In genomic region chr3:104987859-104988258, GRCh38 we compare ENCODE assay signal across 17 cellular contexts.
DNase-seq lines count a peak whose midpoint lies in the region; ATAC-seq and TF ChIP-seq lines count a peak whose summit lies in the region.
"Had no signal": no experiment of that assay in that cellular context is flagged by ENCODE, and none has a peak within 500 bp of the region (broad histone marks: within the 10 kb centered on the region; RNA-seq: fewer than 3 reads in every experiment).

No MANE protein-coding gene starts in this region.

- no TSS peak for BruUV-seq in HCT116 (replicated peaks; lab: Mats Ljungman, UMichigan)

- H2AFZ ChIP-seq in HCT116 (ENCODE audit: low read depth, low read length, poor library complexity, severe bottlenecking), result no peak overlapping the region
- H2AFZ ChIP-seq in hepatocyte, result no peak overlapping the region

- intact Hi-C loops in HCT116 (cut with micrococcal nuclease), result loop anchor here (10.0 kb wide), 1 partner anchor 377 kb away; the partner anchor contains the start of gene ALCAM

- peak; percentile 8 for DNase-seq in EH (ENCODE audit: low read depth)
- no peak for DNase-seq in HCT116 (ENCODE audit: low read depth, low spot score)
- no peak for DNase-seq in hepatocyte (ENCODE audit: low spot score)
- DNase-seq in SIG-M5 treated with dmso at 0.1 percent for 504 hours (lab: John Stamatoyannopoulos, UW; ENCODE audit: unreplicated experiment), result no peak
- DNase-seq in SHP77 treated with DMSO at 0.1 percent for 48 hours (lab: John Stamatoyannopoulos, UW), result no peak
- DNase-seq: activated CD4-positive, alpha-beta T cell treated with anti-CD3 and anti-CD28 coated beads, Interleukin-2, amount 10 ng/mL, durations not matched to agents 7 days and 5 days; activated naive CD8-positive, alpha-beta T cell treated with anti-CD3 and anti-CD28 coated beads for 36 hours; CD8-positive, alpha-beta T cell; colonic mucosa; GOT3; nephron progenitor cell; stimulated activated naive CD4-positive, alpha-beta T cell; T-helper 1 cell had no signal

- H3K27me3 ChIP-seq in HCT116 (ENCODE audit: insufficient read depth, low read length) (no peaks in the 10 kb centered on the region), hepatocyte (no peaks in the 10 kb centered on the region)
- H3K27me3 ChIP-seq: colonic mucosa had no signal

- TF ChIP-seq POLR2A in HCT116 (IDR thresholded peaks at IDR 0.05; ENCODE audit: borderline replicate concordance, extremely low read depth, insufficient read depth, insufficient read length), result no peak

- TF ChIP-seq CTCF in HCT116 (IDR thresholded peaks at IDR 0.05 in 2 of 3, conservative IDR thresholded peaks at IDR 0.05 in 1 of 3; ENCODE audit: borderline replicate concordance in 1 of 3, insufficient read depth in 1 of 3, low read depth in 2 of 3, low read length in 2 of 3) (peak in 2 of 3 experiments; percentile 3 to 39; a peak in 2 of 6 replicates), VCaP (conservative IDR thresholded peaks at IDR 0.05) (0 out of 2 replicates have a peak, but pooled peaks have one; percentile 23), hepatocyte (IDR thresholded peaks at IDR 0.05; ENCODE audit: poor library complexity) (peak; percentile 18)

- no peaks in the 10 kb centered on the region for H3K4me1 ChIP-seq in HCT116 (ENCODE audit: control insufficient read depth in 1 of 2, insufficient read depth in 2 of 2, low read length in 2 of 2)
- no peaks in the 10 kb centered on the region for H3K4me1 ChIP-seq in hepatocyte (ENCODE audit: insufficient read depth)
- H3K4me1 ChIP-seq: colonic mucosa had no signal

- no peak overlapping the region for H3K4me2 ChIP-seq in HCT116 (ENCODE audit: low read length)
- no peak overlapping the region for H3K4me2 ChIP-seq in hepatocyte

- H4K20me1 ChIP-seq in HCT116 (ENCODE audit: insufficient read depth) (no peaks in the 10 kb centered on the region), hepatocyte (ENCODE audit: insufficient read depth, poor library complexity, severe bottlenecking) (no peaks in the 10 kb centered on the region)

- RAD21 ChIA-PET in HCT116 (lab: Charles Lee; ENCODE audit: low non-redundant PET in 1 of 2, low total read pairs in 2 of 2, uncharacterized antibody in 2 of 2, unreplicated experiment in 2 of 2), result no interaction called here

- TF ChIP-seq RAD21 in HCT116 (IDR thresholded peaks at IDR 0.05; ENCODE audit: low read depth), result no peak

- 73% methylated on average over 2 of the region's 2 CpGs for WGBS in hepatocyte (ENCODE audit: low lambda C conversion rate, missing lambda C conversion rate)

- CTCF ChIA-PET in HCT116 (lab: Charles Lee), result interaction anchor here (1.0 kb wide), 1 partner anchor 19 kb away, joined by 3 read pairs; no protein-coding TSS in a partner anchor

- no peaks in the 10 kb centered on the region for H3K79me2 ChIP-seq in HCT116 (ENCODE audit: insufficient read depth, low read length)
- H3K79me2 ChIP-seq in hepatocyte, result no peaks in the 10 kb centered on the region

- no peak overlapping the region for H3K9ac ChIP-seq in HCT116 (ENCODE audit: low read length)

- H3K9me2 ChIP-seq in HCT116 (ENCODE audit: insufficient read depth), result no peaks in the 10 kb centered on the region; the same call in 1 of the 2 replicates
- no peaks in the 10 kb centered on the region for H3K9me2 ChIP-seq in hepatocyte (replicated peaks; ENCODE audit: insufficient read depth)

- no peak overlapping the region for H3K4me3 ChIP-seq in HCT116 (replicated peaks in 1 of 2; ENCODE audit: low read depth in 1 of 2, low read length in 2 of 2)
- no peak overlapping the region for H3K4me3 ChIP-seq in hepatocyte
- H3K4me3 ChIP-seq: colonic mucosa, skin epidermis, thoracic aorta had no signal

- POLR2A ChIA-PET in HCT116 (lab: Charles Lee), result no interaction called here

- no peak overlapping the region for H3K27ac ChIP-seq in HCT116 (ENCODE audit: low read depth, low read length)
- H3K27ac ChIP-seq in VCaP, result no peak overlapping the region
- no peak overlapping the region for H3K27ac ChIP-seq in hepatocyte
- H3K27ac ChIP-seq: colonic mucosa, skin epidermis, thoracic aorta had no signal

- ATAC-seq in HCT116 (no peak), GM19351 (IDR thresholded peaks at IDR 0.05; ENCODE audit: unreplicated experiment) (no peak)
- ATAC-seq: CD8-positive, alpha-beta T cell had no signal

- H3K36me3 ChIP-seq in HCT116 (ENCODE audit: control insufficient read depth in 1 of 2, insufficient read depth in 2 of 2, low read length in 2 of 2), result no peaks in the 10 kb centered on the region
- H3K36me3 ChIP-seq in hepatocyte (replicated peaks; ENCODE audit: insufficient read depth, low read depth), result no peaks in the 10 kb centered on the region
- H3K36me3 ChIP-seq: colonic mucosa, thoracic aorta had no signal

- H3K9me3 ChIP-seq in HCT116 (ENCODE audit: control insufficient read depth in 1 of 2, insufficient read depth in 1 of 2, low read depth in 1 of 2, low read length in 2 of 2) (no peaks in the 10 kb centered on the region), hepatocyte (ENCODE audit: low read depth) (no peaks in the 10 kb centered on the region)
- H3K9me3 ChIP-seq: colonic mucosa, thoracic aorta had no signal

TF ChIP-seq in HCT116, 20 proteins besides CTCF, POLR2A, EP300 and RAD21:
- TF ChIP-seq CBX3 (IDR thresholded peaks at IDR 0.05; ENCODE audit: low read depth) (no peak), SRF (IDR thresholded peaks at IDR 0.05; ENCODE audit: low read depth) (no peak), ZNF274 (IDR thresholded peaks at IDR 0.05; ENCODE audit: low read depth, low read length) (no peak), ZFX (IDR thresholded peaks at IDR 0.05) (no peak), JUND (IDR thresholded peaks at IDR 0.05) (no peak), MAX (IDR thresholded peaks at IDR 0.05) (no peak), EGR1 (IDR thresholded peaks at IDR 0.05; ENCODE audit: low read depth) (no peak), TCF7L2 (IDR thresholded peaks at IDR 0.05; ENCODE audit: borderline replicate concordance, extremely low read depth, insufficient read depth, insufficient read length) (no peak), POLR2AphosphoS5 (IDR thresholded peaks at IDR 0.05; ENCODE audit: low read depth, low read length) (no peak), CEBPB (IDR thresholded peaks at IDR 0.05; ENCODE audit: low read depth) (no peak), REST (IDR thresholded peaks at IDR 0.05; ENCODE audit: low read depth) (no peak), EZH2phosphoT487 (IDR thresholded peaks at IDR 0.05; ENCODE audit: borderline replicate concordance) (no peak), ATF3 (IDR thresholded peaks at IDR 0.05) (no peak), YY1 (IDR thresholded peaks at IDR 0.05; ENCODE audit: extremely low read depth, insufficient replicate concordance, low read depth, low read length) (no peak), ELF1 (IDR thresholded peaks at IDR 0.05; ENCODE audit: borderline replicate concordance, low read depth) (no peak), ZBTB33 (IDR thresholded peaks at IDR 0.05; ENCODE audit: extremely low read depth, insufficient replicate concordance, low read length) (no peak), SP1 (IDR thresholded peaks at IDR 0.05; ENCODE audit: low read depth) (no peak), EZH2 (IDR thresholded peaks at IDR 0.05) (no peak)
